Comparison of ENCODE assay signal across 8 cellular contexts in the genomic region with DNA sequence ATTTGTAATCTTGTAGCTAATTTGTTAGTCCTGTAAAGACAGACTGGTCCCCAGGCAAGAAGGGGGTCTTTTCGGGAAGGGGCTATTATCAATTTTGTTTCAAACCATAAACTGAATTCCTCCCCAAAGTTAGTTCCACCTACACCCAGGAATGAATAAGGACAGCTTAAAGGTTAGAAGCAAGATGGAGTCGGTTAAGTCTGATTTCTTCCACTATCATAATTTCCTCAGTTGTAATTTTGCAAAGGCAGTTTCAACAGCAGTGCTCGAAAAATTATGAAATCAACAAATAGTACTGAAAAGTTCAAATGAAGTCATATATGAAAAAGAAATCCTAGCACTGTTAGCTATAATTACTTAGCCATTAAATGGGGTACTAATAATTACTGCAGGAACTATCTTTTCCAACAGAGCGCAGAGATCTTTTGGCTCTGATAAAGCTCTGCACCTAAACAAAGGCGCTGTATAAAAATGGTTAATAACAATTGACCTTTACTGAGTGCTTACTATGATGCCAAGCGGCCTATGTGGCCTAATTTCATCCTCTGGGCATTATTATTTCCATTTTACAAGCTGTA. TPM values are rescaled to one million over a fixed set of nuclear protein-coding genes. Genes with fewer than 3 reads are reported as not detected.
DNase-seq lines count a peak whose midpoint lies in the region; ATAC-seq and TF ChIP-seq lines count a peak whose summit lies in the region.

No MANE protein-coding gene starts in this region.

- CTCF ChIA-PET in activated CD4-positive, alpha-beta T cell treated with anti-CD3 and anti-CD28 coated beads for 36 hours (lab: Charles Lee): interaction anchor here (0.8 to 2.2 kb wide), 9 partner anchors 10 to 136 kb away, joined by 3 to 9 read pairs (median 5); no protein-coding TSS in a partner anchor

- peak overlapping the region; percentile 98 for H3K27ac ChIP-seq in angular gyrus (ENCODE audit: low read depth, low read length)
- peak overlapping the region; percentile 90 to 94 for H3K27ac ChIP-seq in left lung
- peak overlapping the region; percentile 93 for H3K27ac ChIP-seq in temporal lobe (ENCODE audit: low read depth, low read length)

- no peak for ATAC-seq in activated CD4-positive, alpha-beta T cell treated with anti-CD3 and anti-CD28 coated beads for 36 hours
- peak; percentile 1 for ATAC-seq in left lung
- ATAC-seq in HG03025 (IDR thresholded peaks at IDR 0.05; ENCODE audit: low FRiP score, unreplicated experiment): no peak
- ATAC-seq in GM21717 (IDR thresholded peaks at IDR 0.05; ENCODE audit: unreplicated experiment): no peak

- no peaks in the 10 kb centered on the region for H3K27me3 ChIP-seq in left lung

- peak overlapping the region; percentile 85 to 95 for H3K4me3 ChIP-seq in left lung

- H3K27me3 Mint-ChIP-seq in activated CD4-positive, alpha-beta T cell treated with anti-CD3 and anti-CD28 coated beads for 36 hours: no peaks in the 10 kb centered on the region

- intact Hi-C loops in activated CD4-positive, alpha-beta T cell treated with anti-CD3 and anti-CD28 coated beads for 36 hours (cut with DNase I, micrococcal nuclease): loop anchor here in 1 of 2 experiments (5.0 to 10.0 kb wide), 2 partner anchors 331 to 1389 kb away; a partner anchor contains a TSS
- intact Hi-C loops in left lung (cut with DNase I): no loop called here

- peaks cover 0 to 24% of the 10 kb centered on the region in 2 donors for H3K36me3 ChIP-seq in left lung

- peaks cover 6% of the 10 kb centered on the region for H3K36me3 Mint-ChIP-seq in activated CD4-positive, alpha-beta T cell treated with anti-CD3 and anti-CD28 coated beads for 36 hours (ENCODE audit: low read depth)

- H3K4me1 Mint-ChIP-seq in activated CD4-positive, alpha-beta T cell treated with anti-CD3 and anti-CD28 coated beads for 36 hours: peaks cover 38% of the 10 kb centered on the region

- TF ChIP-seq CTCF in left lung (IDR thresholded peaks at IDR 0.05): no peak

- no peaks in the 10 kb centered on the region for H3K9me3 ChIP-seq in left lung

- POLR2A ChIA-PET in activated CD4-positive, alpha-beta T cell treated with anti-CD3 and anti-CD28 coated beads for 36 hours (lab: Charles Lee): interaction anchor here (0.6 to 3.9 kb wide), 5 partner anchors 13 to 521 kb away, joined by 3 to 28 read pairs (median 3); a partner anchor contains a TSS

- no peaks in the 10 kb centered on the region for H3K9me3 Mint-ChIP-seq in activated CD4-positive, alpha-beta T cell treated with anti-CD3 and anti-CD28 coated beads for 36 hours (ENCODE audit: low read depth)

- peak overlapping the region; percentile 100 for H3K27ac Mint-ChIP-seq in activated CD4-positive, alpha-beta T cell treated with anti-CD3 and anti-CD28 coated beads for 36 hours

- H3K4me1 ChIP-seq in left lung: peaks cover 30 to 45% of the 10 kb centered on the region in 2 donors

- H3K4me3 Mint-ChIP-seq in activated CD4-positive, alpha-beta T cell treated with anti-CD3 and anti-CD28 coated beads for 36 hours: peak overlapping the region; percentile 95

- DNase-seq in activated CD4-positive, alpha-beta T cell treated with anti-CD3 and anti-CD28 coated beads for 36 hours: no peak
- DNase-seq in activated CD4-positive, alpha-beta T cell treated with anti-CD3 and anti-CD28 coated beads, Interleukin-2, amount 50 U/mL, for 4 hours: no peak
- DNase-seq in left lung (no peak), DMS114 treated with DMSO at 0.1 percent for 48 hours (lab: John Stamatoyannopoulos, UW; ENCODE audit: unreplicated experiment) (no peak)

RNA-seq across cellular contexts. Expression of a gene that starts 0.8 kb away (rescaled TPM):
- 10 to 100 TPM; 84.6 to 88.2 TPM for total RNA-seq in activated CD4-positive, alpha-beta T cell treated with anti-CD3 and anti-CD28 coated beads for 36 hours
- total RNA-seq in left lung: 10 to 100 TPM; 86.6 to 88.1 TPM
- total RNA-seq in temporal lobe: 37.1 TPM

RNA-seq across cellular contexts. Expression of a gene that starts 38.4 kb away (rescaled TPM):
- 10 to 100 TPM; 12.7 to 37.1 TPM for total RNA-seq in activated CD4-positive, alpha-beta T cell treated with anti-CD3 and anti-CD28 coated beads for 36 hours
- total RNA-seq in left lung: 10 to 100 TPM; 24.8 to 27.5 TPM
- 14.3 TPM for total RNA-seq in temporal lobe

RNA-seq across cellular contexts. Expression of a gene that starts 42.0 kb away (rescaled TPM):
- total RNA-seq in activated CD4-positive, alpha-beta T cell treated with anti-CD3 and anti-CD28 coated beads for 36 hours: 10 to 100 TPM; 40.1 to 67.3 TPM
- total RNA-seq in left lung: 100 to 1,000 TPM; 103 to 112 TPM
- total RNA-seq in temporal lobe: 24.8 TPM

RNA-seq across cellular contexts. Expression of a gene that starts 45.5 kb away (rescaled TPM):
- total RNA-seq in activated CD4-positive, alpha-beta T cell treated with anti-CD3 and anti-CD28 coated beads for 36 hours: 10 to 100 TPM in 1 of 2 experiments, 1 to 10 TPM in 1; 7.1 to 10.3 TPM
- total RNA-seq in left lung: 1 to 10 TPM; 8.4 to 10.0 TPM
- 4.2 TPM for total RNA-seq in temporal lobe
